In the genomic region with DNA sequence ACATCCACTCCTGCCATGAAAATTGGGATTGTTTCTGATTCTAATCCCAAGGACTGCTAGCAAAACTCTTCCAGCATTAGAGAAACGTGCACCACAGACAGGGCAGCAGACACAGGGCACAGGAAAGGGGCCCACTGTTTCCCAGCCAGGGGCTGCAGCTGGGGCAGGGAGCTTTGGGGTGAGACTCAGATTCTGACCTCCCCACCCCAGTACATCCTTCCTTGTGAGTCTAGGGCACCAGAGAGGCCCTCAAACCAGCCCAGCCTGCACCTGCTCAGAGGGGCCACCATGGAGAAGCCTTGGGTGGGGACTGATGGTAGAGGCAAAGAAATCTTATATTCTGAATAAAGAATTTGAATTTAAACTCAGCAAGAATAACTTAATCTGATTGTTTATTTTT, we compare ENCODE assay signal across 20 cellular contexts.
A peak's percentile ranks its signal among the peaks of the same experiment; 100 is the strongest.
DNase-seq lines count a peak whose midpoint lies in the region; ATAC-seq and TF ChIP-seq lines count a peak whose summit lies in the region.
"Had no signal": no experiment of that assay in that cellular context is flagged by ENCODE, and none has a peak within 500 bp of the region (broad histone marks: within the 10 kb centered on the region; RNA-seq: fewer than 3 reads in every experiment).

No MANE protein-coding gene starts in this region.

- H3K9ac ChIP-seq in DND-41 (ENCODE audit: low read depth, low read length) = no peak overlapping the region
- peak overlapping the region; percentile 79 for H3K9ac ChIP-seq in neural cell (ENCODE audit: low read length)
- H3K9ac ChIP-seq: BLaER1 treated with 17β-estradiol and CSF1 and Interleukin-3, amounts not matched to agents 10 nM and 100 nM had no signal

- H3K27me3 ChIP-seq in DND-41 (ENCODE audit: insufficient read depth, low read length, poor library complexity) = no peaks in the 10 kb centered on the region
- no peaks in the 10 kb centered on the region for H3K27me3 ChIP-seq in neural cell (ENCODE audit: insufficient read depth, low read depth, low read length)
- no peaks in the 10 kb centered on the region for H3K27me3 ChIP-seq in neuron (ENCODE audit: insufficient read depth, low read length)
- H3K27me3 ChIP-seq: BE2C; BLaER1 treated with 17β-estradiol and CSF1 and Interleukin-3, amounts not matched to agents 10 nM and 100 nM had no signal

- no peaks in the 10 kb centered on the region for H3K9me2 ChIP-seq in neural cell (ENCODE audit: insufficient read depth, low read length)

- TF ChIP-seq CTCF in DND-41 (IDR thresholded peaks at IDR 0.05; ENCODE audit: borderline replicate concordance, extremely low read depth, low read length, poor library complexity, severe bottlenecking) = no peak
- TF ChIP-seq CTCF in neural cell (IDR thresholded peaks at IDR 0.05; ENCODE audit: poor library complexity, severe bottlenecking) = no peak

- no peaks in the 10 kb centered on the region for H3K79me2 ChIP-seq in DND-41 (ENCODE audit: insufficient read depth, low read length)
- H3K79me2 ChIP-seq in neural cell (replicated peaks; ENCODE audit: insufficient read depth, low read length) = no peaks in the 10 kb centered on the region

- H3K4me3 ChIP-seq in DND-41 (ENCODE audit: low read depth in 1 of 2, low read length in 2 of 2) (no peak overlapping the region), neural cell (ENCODE audit: low read length) (peak overlapping the region; percentile 53), neuron (ENCODE audit: low read length) (no peak overlapping the region)
- H3K4me3 ChIP-seq: A549; BLaER1 treated with 17β-estradiol and CSF1 and Interleukin-3, amounts not matched to agents 10 nM and 100 nM; GM23338 had no signal

- DNase-seq in DND-41 = peak; percentile 56
- no peak for DNase-seq in activated CD8-positive, alpha-beta memory T cell treated with anti-CD3 and anti-CD28 coated beads, Interleukin-2, amount 50 U/mL, for 48 hours
- no peak for DNase-seq in midbrain (lab: John Stamatoyannopoulos, UW)
- DNase-seq: 8988T; ACHN; AML-193; BE2C; Calu3; CD4-positive, alpha-beta memory T cell; COR-L47; DMS53; DMS79 treated with DMSO at 0.1 percent for 48 hours; H9 had no signal

- TF ChIP-seq RAD21 in neural cell (conservative IDR thresholded peaks at IDR 0.05) = no peak

- H3K36me3 ChIP-seq in DND-41 (ENCODE audit: insufficient read depth, low read length) (no peaks in the 10 kb centered on the region), neural cell (ENCODE audit: insufficient read depth, low read length) (no peaks in the 10 kb centered on the region), neuron (ENCODE audit: insufficient read depth, low read length) (no peaks in the 10 kb centered on the region)
- H3K36me3 ChIP-seq: BE2C had no signal

- no peaks in the 10 kb centered on the region for H4K20me1 ChIP-seq in DND-41 (ENCODE audit: insufficient read depth, low read length)
- H4K20me1 ChIP-seq in neural cell (ENCODE audit: insufficient read depth) = no peaks in the 10 kb centered on the region
- H4K20me1 ChIP-seq: BLaER1 treated with 17β-estradiol and CSF1 and Interleukin-3, amounts not matched to agents 10 nM and 100 nM had no signal

- peak; percentile 70 for ATAC-seq in DND-41 (ENCODE audit: insufficient read depth, low read depth)
- ATAC-seq in GM19467 (IDR thresholded peaks at IDR 0.05; ENCODE audit: unreplicated experiment) = no peak
- ATAC-seq: A549, GM23338, HCT116 had no signal

- H3K9me3 ChIP-seq in DND-41 (ENCODE audit: insufficient read depth, low read length, severe bottlenecking) (peaks cover 18% of the 10 kb centered on the region), neural cell (ENCODE audit: low read length) (peaks cover 5% of the 10 kb centered on the region), neuron (ENCODE audit: low read length) (peaks cover 5% of the 10 kb centered on the region)
- H3K9me3 ChIP-seq: BE2C had no signal

- H3K4me1 ChIP-seq in DND-41 (ENCODE audit: insufficient read depth, low read length) = peaks cover 24% of the 10 kb centered on the region
- peaks cover 24% of the 10 kb centered on the region for H3K4me1 ChIP-seq in neuron (ENCODE audit: insufficient read depth, low read length)
- H3K4me1 ChIP-seq: A549; BE2C; BLaER1 treated with 17β-estradiol and CSF1 and Interleukin-3, amounts not matched to agents 10 nM and 100 nM had no signal

- no peak for TF ChIP-seq EP300 in neural cell (conservative IDR thresholded peaks at IDR 0.05; ENCODE audit: poor library complexity, severe bottlenecking)

- H3K27ac ChIP-seq in DND-41 (ENCODE audit: low read length) (peak overlapping the region; percentile 57), neural cell (ENCODE audit: low read length) (peak overlapping the region; percentile 100)
- H3K27ac ChIP-seq: A549; BLaER1 treated with 17β-estradiol and CSF1 and Interleukin-3, amounts not matched to agents 10 nM and 100 nM had no signal

- peak overlapping the region; percentile 24 for H2AFZ ChIP-seq in DND-41 (ENCODE audit: low read depth, low read length)
- no peak overlapping the region for H2AFZ ChIP-seq in neural cell (ENCODE audit: low read depth, low read length)
- H2AFZ ChIP-seq in neuron (ENCODE audit: low read depth, low read length) = peak overlapping the region; percentile 6
- H2AFZ ChIP-seq: GM23338 had no signal

- H3K4me2 ChIP-seq in DND-41 (ENCODE audit: insufficient read depth, low read length) (no peak overlapping the region), neural cell (ENCODE audit: low read length) (peak overlapping the region; percentile 73)
- H3K4me2 ChIP-seq: A549; BLaER1 treated with 17β-estradiol and CSF1 and Interleukin-3, amounts not matched to agents 10 nM and 100 nM; GM23338 had no signal

- H3F3A ChIP-seq in neural cell (ENCODE audit: insufficient read depth, low read length, poor library complexity, severe bottlenecking) = peaks cover 45% of the 10 kb centered on the region

TF ChIP-seq in neural cell, 6 proteins besides CTCF, POLR2A, EP300 and RAD21:
- TF ChIP-seq POLR2AphosphoS5 (IDR thresholded peaks at IDR 0.05) = no peak
- TF ChIP-seq, protein P1, sequence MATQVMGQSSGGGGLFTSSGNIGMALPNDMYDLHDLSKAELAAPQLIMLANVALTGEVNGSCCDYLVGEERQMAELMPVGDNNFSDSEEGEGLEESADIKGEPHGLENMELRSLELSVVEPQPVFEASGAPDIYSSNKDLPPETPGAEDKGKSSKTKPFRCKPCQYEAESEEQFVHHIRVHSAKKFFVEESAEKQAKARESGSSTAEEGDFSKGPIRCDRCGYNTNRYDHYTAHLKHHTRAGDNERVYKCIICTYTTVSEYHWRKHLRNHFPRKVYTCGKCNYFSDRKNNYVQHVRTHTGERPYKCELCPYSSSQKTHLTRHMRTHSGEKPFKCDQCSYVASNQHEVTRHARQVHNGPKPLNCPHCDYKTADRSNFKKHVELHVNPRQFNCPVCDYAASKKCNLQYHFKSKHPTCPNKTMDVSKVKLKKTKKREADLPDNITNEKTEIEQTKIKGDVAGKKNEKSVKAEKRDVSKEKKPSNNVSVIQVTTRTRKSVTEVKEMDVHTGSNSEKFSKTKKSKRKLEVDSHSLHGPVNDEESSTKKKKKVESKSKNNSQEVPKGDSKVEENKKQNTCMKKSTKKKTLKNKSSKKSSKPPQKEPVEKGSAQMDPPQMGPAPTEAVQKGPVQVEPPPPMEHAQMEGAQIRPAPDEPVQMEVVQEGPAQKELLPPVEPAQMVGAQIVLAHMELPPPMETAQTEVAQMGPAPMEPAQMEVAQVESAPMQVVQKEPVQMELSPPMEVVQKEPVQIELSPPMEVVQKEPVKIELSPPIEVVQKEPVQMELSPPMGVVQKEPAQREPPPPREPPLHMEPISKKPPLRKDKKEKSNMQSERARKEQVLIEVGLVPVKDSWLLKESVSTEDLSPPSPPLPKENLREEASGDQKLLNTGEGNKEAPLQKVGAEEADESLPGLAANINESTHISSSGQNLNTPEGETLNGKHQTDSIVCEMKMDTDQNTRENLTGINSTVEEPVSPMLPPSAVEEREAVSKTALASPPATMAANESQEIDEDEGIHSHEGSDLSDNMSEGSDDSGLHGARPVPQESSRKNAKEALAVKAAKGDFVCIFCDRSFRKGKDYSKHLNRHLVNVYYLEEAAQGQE (IDR thresholded peaks at IDR 0.05; ENCODE audit: borderline replicate concordance) = no peak
- TF ChIP-seq MXI1 (conservative IDR thresholded peaks at IDR 0.05; ENCODE audit: poor library complexity, severe bottlenecking) = no peak
- TF ChIP-seq SMC3 (conservative IDR thresholded peaks at IDR 0.05; ENCODE audit: poor library complexity) = no peak
- TF ChIP-seq EZH2 (IDR thresholded peaks at IDR 0.05; ENCODE audit: borderline replicate concordance, insufficient read depth, low read length, poor library complexity, severe bottlenecking) = no peak
- no peak for TF ChIP-seq TAF1 (IDR thresholded peaks at IDR 0.05; ENCODE audit: low read depth)
TF ChIP-seq in neural cell: peak in this region for 0.
